In the genomic region with DNA sequence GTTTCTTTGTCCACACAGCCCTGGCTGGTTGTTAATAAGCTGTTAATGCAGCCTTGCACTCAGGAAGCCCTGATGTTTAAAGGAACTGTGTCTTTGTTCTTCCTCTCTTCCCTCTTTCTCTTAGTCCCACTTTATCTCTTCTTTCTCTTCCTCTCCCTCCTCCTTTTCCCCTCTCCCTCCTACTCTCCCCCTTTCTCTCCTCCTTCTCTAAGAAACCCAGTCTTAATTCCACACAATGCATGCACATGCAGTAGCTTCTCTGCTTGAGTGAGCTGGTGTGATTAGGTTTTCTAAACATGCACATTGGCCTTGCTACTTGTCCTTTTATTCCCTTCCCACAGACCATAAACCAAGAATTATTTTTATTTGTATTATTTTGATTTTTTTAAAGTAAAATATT, we compare ENCODE assay signal across 20 cellular contexts. TPM values are rescaled to one million over a fixed set of nuclear protein-coding genes. Genes with fewer than 3 reads are reported as not detected.
DNase-seq lines count a peak whose midpoint lies in the region; ATAC-seq and TF ChIP-seq lines count a peak whose summit lies in the region.
"Had no signal": no experiment of that assay in that cellular context is flagged by ENCODE, and none has a peak within 500 bp of the region (broad histone marks: within the 10 kb centered on the region; RNA-seq: fewer than 3 reads in every experiment).

No MANE protein-coding gene starts in this region.

- H3K27me3 ChIP-seq in BLaER1: no peaks in the 10 kb centered on the region
- H3K27me3 ChIP-seq: upper lobe of right lung had no signal

- peak overlapping the region; percentile 6 for H3K27ac Mint-ChIP-seq in activated B cell treated with CpG ODN at 0.5 μM for 24 hours
- H3K27ac Mint-ChIP-seq in immature natural killer cell: peak overlapping the region in 4 of 6 donors; percentile 45 to 77 (median 62)

- H3K4me1 Mint-ChIP-seq in activated B cell treated with CpG ODN at 0.5 μM for 24 hours (peaks cover 13% of the 10 kb centered on the region), immature natural killer cell (peaks cover 15 to 32% of the 10 kb centered on the region in 2 donors)

- no peak overlapping the region for H3K9ac ChIP-seq in BLaER1

- H4K20me1 ChIP-seq in BLaER1: no peaks in the 10 kb centered on the region

- ATAC-seq in activated B cell treated with CpG ODN at 0.5 μM for 24 hours (ENCODE audit: low read depth) (no peak), GM18907 (IDR thresholded peaks at IDR 0.05; ENCODE audit: unreplicated experiment) (no peak)
- ATAC-seq: upper lobe of right lung had no signal

- H3K4me1 ChIP-seq in BLaER1: peaks cover 100% of the 10 kb centered on the region
- H3K4me1 ChIP-seq: upper lobe of right lung had no signal

- no peak for DNase-seq in activated B cell treated with CpG ODN at 0.5 μM for 24 hours
- DNase-seq in immature natural killer cell: no peak
- no peak for DNase-seq in LoVo (ENCODE audit: low spot score)
- DNase-seq in hypothalamus (lab: John Stamatoyannopoulos, UW): no peak
- DNase-seq: activated gamma-delta T cell, AML-193, foreskin fibroblast, islet precursor cell, KG1, NCI-H1092, NCI-H2029 treated with DMSO at 0.1 percent for 48 hours, upper lobe of right lung had no signal

- peaks cover 68% of the 10 kb centered on the region for H3K36me3 ChIP-seq in BLaER1

- H3K9me3 Mint-ChIP-seq in activated B cell treated with CpG ODN at 0.5 μM for 24 hours: no peaks in the 10 kb centered on the region
- no peaks in the 10 kb centered on the region for H3K9me3 Mint-ChIP-seq in immature natural killer cell

- POLR2A ChIA-PET in activated B cell treated with CpG ODN at 0.5 μM for 24 hours (lab: Charles Lee): interaction anchor here (0.5 kb wide), 1 partner anchor 31 kb away, joined by 5 read pairs; no protein-coding TSS in a partner anchor

- no peaks in the 10 kb centered on the region for H3K9me3 ChIP-seq in BLaER1
- H3K9me3 ChIP-seq: upper lobe of right lung had no signal

- H3K4me3 Mint-ChIP-seq in activated B cell treated with CpG ODN at 0.5 μM for 24 hours (no peak overlapping the region), immature natural killer cell (no peak overlapping the region)

- CTCF ChIA-PET in activated B cell treated with CpG ODN at 0.5 μM for 24 hours (lab: Charles Lee): no interaction called here

- H3K4me3 ChIP-seq in BLaER1: no peak overlapping the region
- H3K4me3 ChIP-seq: lung, upper lobe of right lung had no signal

- H3K27me3 Mint-ChIP-seq in activated B cell treated with CpG ODN at 0.5 μM for 24 hours: no peaks in the 10 kb centered on the region
- peaks cover 0 to 3% (median 0%) of the 10 kb centered on the region in 3 donors for H3K27me3 Mint-ChIP-seq in immature natural killer cell (ENCODE audit: low read depth in 3 of 3)

- no peak for TF ChIP-seq CTCF in 22Rv1 (IDR thresholded peaks at IDR 0.05)
- TF ChIP-seq CTCF in activated B cell treated with CpG ODN at 0.5 μM for 24 hours (IDR thresholded peaks at IDR 0.05): no peak

- H3K4me2 ChIP-seq in BLaER1: peak overlapping the region; percentile 81

- intact Hi-C loops in activated B cell treated with CpG ODN at 0.5 μM for 24 hours (cut with micrococcal nuclease): no loop called here

- H3K36me3 Mint-ChIP-seq in activated B cell treated with CpG ODN at 0.5 μM for 24 hours (ENCODE audit: low read depth) (peaks cover 64% of the 10 kb centered on the region), immature natural killer cell (peaks cover 4 to 10% (median 7%) of the 10 kb centered on the region in 3 donors)

- peak overlapping the region; percentile 33; the same call in 1 of the 2 replicates for H3K27ac ChIP-seq in 22Rv1
- H3K27ac ChIP-seq in BLaER1: peak overlapping the region; percentile 78
- H3K27ac ChIP-seq: epithelial cell of prostate, RWPE1, upper lobe of right lung had no signal

RNA-seq across cellular contexts. Expression of a gene that starts 7.4 kb away (rescaled TPM):
- total RNA-seq in activated B cell treated with CpG ODN at 0.5 μM for 24 hours: 1.4 and 2.8 TPM in 2 replicates
- polyA plus RNA-seq in immature natural killer cell: 1 to 10 TPM in 2 of 3 donors, under 1 TPM in 1; 0.94 to 8.3 (median 1.7) TPM
- total RNA-seq: myocyte, NCI-H460 had no signal

RNA-seq across cellular contexts. Expression of a gene that starts 35.6 kb away (rescaled TPM):
- total RNA-seq in activated B cell treated with CpG ODN at 0.5 μM for 24 hours: 86.1 and 86.9 TPM in 2 replicates
- polyA plus RNA-seq in immature natural killer cell: 100 to 1,000 TPM; 157 to 162 (median 162) TPM

RNA-seq across cellular contexts. Expression of a gene that starts 37.0 kb away (rescaled TPM):
- 55.6 and 56.2 TPM in 2 replicates for total RNA-seq in activated B cell treated with CpG ODN at 0.5 μM for 24 hours
- polyA plus RNA-seq in immature natural killer cell: 10 to 100 TPM in 2 of 3 donors, 1 to 10 TPM in 1; 8.4 to 27.7 (median 10.6) TPM
